ENCODE assay signal across 8 cellular contexts in genomic region chr2:20448246-20449046, GRCh38. TPM values are rescaled to one million over a fixed set of nuclear protein-coding genes. Genes with fewer than 3 reads are reported as not detected.
DNase-seq lines count a peak whose midpoint lies in the region; ATAC-seq and TF ChIP-seq lines count a peak whose summit lies in the region.

No MANE protein-coding gene starts in this region.

- CTCF ChIA-PET in activated CD4-positive, alpha-beta T cell treated with anti-CD3 and anti-CD28 coated beads, Interleukin-2, amount 10 ng/mL, durations not matched to agents 7 days and 5 days (lab: Charles Lee), result interaction anchor here (0.5 to 2.2 kb wide), 6 partner anchors 10 to 203 kb away, joined by 3 to 20 read pairs (median 4); no protein-coding TSS in a partner anchor

- no peak overlapping the region for H3K27ac Mint-ChIP-seq in activated CD4-positive, alpha-beta T cell treated with anti-CD3 and anti-CD28 coated beads, Interleukin-2, amount 10 ng/mL, durations not matched to agents 7 days and 5 days

- H3K27ac ChIP-seq in ACC112 (ENCODE audit: low read depth, low read length) (peak overlapping the region; percentile 63), caudate nucleus (ENCODE audit: low read depth, low read length) (peak overlapping the region; percentile 94), lung (ENCODE audit: low read depth in 1 of 2, low read length in 1 of 2) (peak overlapping the region; percentile 99), thymus (ENCODE audit: low read depth) (no peak overlapping the region)

- no peak overlapping the region for H3K4me3 Mint-ChIP-seq in activated CD4-positive, alpha-beta T cell treated with anti-CD3 and anti-CD28 coated beads, Interleukin-2, amount 10 ng/mL, durations not matched to agents 7 days and 5 days

- ATAC-seq in lung (ENCODE audit: insufficient read depth, low FRiP score) (no peak), HG02870 (IDR thresholded peaks at IDR 0.05; ENCODE audit: unreplicated experiment) (no peak)

- H3K79me2 ChIP-seq in ACC112 (ENCODE audit: control insufficient read depth, insufficient read depth, low read length, unreplicated experiment), result peaks cover 33% of the 10 kb centered on the region

- 40 to 43% methylated on average over 27 of the region's 27 CpGs for WGBS in lung, 2 donors
- 67% methylated on average over 27 of the region's 27 CpGs for WGBS in thymus

- H3K9me3 ChIP-seq in lung (ENCODE audit: control insufficient read depth in 2 of 2, insufficient read depth in 1 of 2, low read length in 1 of 2), result no peaks in the 10 kb centered on the region
- no peaks in the 10 kb centered on the region for H3K9me3 ChIP-seq in thymus (ENCODE audit: control insufficient read depth)

- no peaks in the 10 kb centered on the region for H3K27me3 ChIP-seq in ACC112 (ENCODE audit: insufficient read depth, low read length)
- no peaks in the 10 kb centered on the region for H3K27me3 ChIP-seq in lung (ENCODE audit: control insufficient read depth, insufficient read depth)
- H3K27me3 ChIP-seq in thymus (ENCODE audit: control insufficient read depth, insufficient read depth), result peaks cover 48% of the 10 kb centered on the region

- no peaks in the 10 kb centered on the region for H3K36me3 Mint-ChIP-seq in activated CD4-positive, alpha-beta T cell treated with anti-CD3 and anti-CD28 coated beads, Interleukin-2, amount 10 ng/mL, durations not matched to agents 7 days and 5 days (ENCODE audit: low read depth)

- POLR2A ChIA-PET in activated CD4-positive, alpha-beta T cell treated with anti-CD3 and anti-CD28 coated beads, Interleukin-2, amount 10 ng/mL, durations not matched to agents 7 days and 5 days (lab: Charles Lee), result no interaction called here

- H3K4me1 ChIP-seq in ACC112 (ENCODE audit: control insufficient read depth, insufficient read depth, low read length, unreplicated experiment) (peaks cover 37% of the 10 kb centered on the region), lung (ENCODE audit: control insufficient read depth in 2 of 2, insufficient read depth in 2 of 2, low read length in 2 of 2) (peaks cover 0 to 12% of the 10 kb centered on the region in 2 donors), thymus (ENCODE audit: control insufficient read depth, insufficient read depth, low read length) (peaks cover 4% of the 10 kb centered on the region)

- DNase-seq in HT1080 (ENCODE audit: low read depth) (peak; percentile 30), caudate nucleus (lab: John Stamatoyannopoulos, UW) (peak in 24 of 61 donors; percentile 20 to 77 (median 50)), lung (ENCODE audit: low spot score) (no peak), NCI-H1436 treated with DMSO at 0.1 percent for 48 hours (lab: John Stamatoyannopoulos, UW) (no peak)
- no peak for DNase-seq in activated CD4-positive, alpha-beta T cell treated with anti-CD3 and anti-CD28 coated beads, Interleukin-2, amount 10 ng/mL, durations not matched to agents 7 days and 5 days

- peaks cover 54% of the 10 kb centered on the region for H3K27me3 Mint-ChIP-seq in activated CD4-positive, alpha-beta T cell treated with anti-CD3 and anti-CD28 coated beads, Interleukin-2, amount 10 ng/mL, durations not matched to agents 7 days and 5 days

- peaks cover 7% of the 10 kb centered on the region for H3K4me1 Mint-ChIP-seq in activated CD4-positive, alpha-beta T cell treated with anti-CD3 and anti-CD28 coated beads, Interleukin-2, amount 10 ng/mL, durations not matched to agents 7 days and 5 days

- no peak overlapping the region for H2AFZ ChIP-seq in ACC112 (ENCODE audit: low read length, unreplicated experiment)

- H3K4me3 ChIP-seq in ACC112 (ENCODE audit: low read depth, low read length), result peak overlapping the region; percentile 90
- H3K4me3 ChIP-seq in lung, result peak overlapping the region; percentile 97
- peak overlapping the region; percentile 57 for H3K4me3 ChIP-seq in thymus (ENCODE audit: low read length)

- peaks cover 12% of the 10 kb centered on the region for H3K36me3 ChIP-seq in ACC112 (ENCODE audit: insufficient read depth, low read length)
- no peaks in the 10 kb centered on the region for H3K36me3 ChIP-seq in lung (ENCODE audit: control insufficient read depth in 2 of 2, insufficient read depth in 2 of 2, low read length in 2 of 2)
- H3K36me3 ChIP-seq in thymus (ENCODE audit: control insufficient read depth, insufficient read depth), result peaks cover 4% of the 10 kb centered on the region

- no peaks in the 10 kb centered on the region for H3K9me3 Mint-ChIP-seq in activated CD4-positive, alpha-beta T cell treated with anti-CD3 and anti-CD28 coated beads, Interleukin-2, amount 10 ng/mL, durations not matched to agents 7 days and 5 days

- TF ChIP-seq CTCF in lung (IDR thresholded peaks at IDR 0.05; ENCODE audit: control extremely low read depth, extremely low read depth), result no peak

RNA-seq across cellular contexts. Expression of gene RHOB, which starts 1.6 kb away (rescaled TPM):
- 102 and 107 TPM in 2 replicates for total RNA-seq in HT1080 (2014; rRNA removed; shearing (Covaris generic))
- polyA plus RNA-seq in HT1080 (2015; cell fraction: cytosol; rRNA removed), result 73.4 and 77.7 TPM in 2 replicates
- polyA plus RNA-seq in HT1080 (2015; cell fraction: nucleus; rRNA removed), result 65.4 and 72.1 TPM in 2 replicates
- 100 to 1,000 TPM; 239 to 258 TPM for total RNA-seq in lung
- 100 to 1,000 TPM in 1 of 2 donors, 10 to 100 TPM in 1; 93.2 to 354 TPM for polyA plus RNA-seq in lung
- polyA plus RNA-seq in thymus, result 281 TPM
- total RNA-seq in activated CD4-positive, alpha-beta T cell treated with anti-CD3 and anti-CD28 coated beads, Interleukin-2, amount 10 ng/mL, durations not matched to agents 7 days and 5 days, result under 1 TPM; 0.52 to 0.67 TPM

Comparison
In these comparisons a context has a peak if more than half of its experiments do, and no peak if none do; other contexts are left out.
1. RNA of gene RHOB, which starts 1.6 kb away (total RNA-seq): 239 to 258 TPM in lung and 102 to 107 TPM in HT1080; 0.52 to 0.67 TPM in activated CD4-positive, alpha-beta T cell treated with anti-CD3 and anti-CD28 coated beads, Interleukin-2, amount 10 ng/mL, durations not matched to agents 7 days and 5 days; every median in the first group is over 10 times any median in the second.
2. Peak in every context shown above with its lines, with median percentiles within 50 percentile points of each other: H3K4me3 ChIP-seq.